25 cellular contexts compared by ENCODE assay signal in genomic region chr1:214101246-214101645, GRCh38.
A peak's percentile ranks its signal among the peaks of the same experiment; 100 is the strongest.
DNase-seq lines count a peak whose midpoint lies in the region; ATAC-seq, FAIRE-seq and TF ChIP-seq lines count a peak whose summit lies in the region.
"Had no signal": no experiment of that assay in that cellular context is flagged by ENCODE, and none has a peak within 500 bp of the region (broad histone marks: within the 10 kb centered on the region; RNA-seq: fewer than 3 reads in every experiment).

No MANE protein-coding gene starts in this region.

- H3K27ac Mint-ChIP-seq in GM23338: no peak overlapping the region
- H3K27ac Mint-ChIP-seq: CD4-positive, alpha-beta memory T cell; HFFc6; IgD-negative memory B cell had no signal

- no peaks in the 10 kb centered on the region for H3K4me1 Mint-ChIP-seq in GM23338
- H3K4me1 Mint-ChIP-seq: CD4-positive, alpha-beta memory T cell; IgD-negative memory B cell had no signal

- TF ChIP-seq EP300 in K562 (IDR thresholded peaks at IDR 0.05; ENCODE audit: low read length): no peak

- WGBS in K562 (ENCODE audit: insufficient coverage, low coverage, missing lambda C conversion rate): 0% methylated on average over 2 of the region's 2 CpGs
- 26% methylated on average over 2 of the region's 2 CpGs for WGBS in smooth muscle cell (ENCODE audit: low lambda C conversion rate)

- no peaks in the 10 kb centered on the region for H3K9me1 ChIP-seq in K562 (ENCODE audit: control insufficient read depth, insufficient read depth, low read length)

- H4K20me1 ChIP-seq in Loucy (ENCODE audit: insufficient read depth, low read length, poor library complexity, severe bottlenecking) (no peaks in the 10 kb centered on the region), K562 (replicated peaks; ENCODE audit: control insufficient read depth, insufficient read depth, low read length) (no peaks in the 10 kb centered on the region), smooth muscle cell (ENCODE audit: low read depth) (no peaks in the 10 kb centered on the region), GM23338 (replicated peaks; ENCODE audit: insufficient read depth) (no peaks in the 10 kb centered on the region)

- no peaks in the 10 kb centered on the region for H3K27me3 ChIP-seq in Loucy (ENCODE audit: insufficient read depth, low read length, poor library complexity, severe bottlenecking)
- H3K27me3 ChIP-seq in K562 (ENCODE audit: control insufficient read depth in 2 of 2, insufficient read depth in 2 of 2, low read length in 2 of 2): peaks cover 0 to 4% of the 10 kb centered on the region in 2 experiments; a peak in 1 of 5 replicates
- no peaks in the 10 kb centered on the region for H3K27me3 ChIP-seq in smooth muscle cell (ENCODE audit: low read depth)
- no peaks in the 10 kb centered on the region for H3K27me3 ChIP-seq in GM23338 (ENCODE audit: insufficient read depth)
- no peaks in the 10 kb centered on the region for H3K27me3 ChIP-seq in MG63

- H3K9ac ChIP-seq in Loucy (ENCODE audit: low read depth, low read length, poor library complexity, severe bottlenecking) (no peak overlapping the region), K562 (ENCODE audit: insufficient read depth in 1 of 2, low read depth in 2 of 2, low read length in 2 of 2) (no peak overlapping the region), smooth muscle cell (ENCODE audit: low read depth) (no peak overlapping the region)
- H3K9ac ChIP-seq: GM23248 had no signal

- TF ChIP-seq CTCF in Loucy (conservative IDR thresholded peaks at IDR 0.05; ENCODE audit: low read length) (0 out of 2 replicates have a peak, but pooled peaks have one; percentile 8), K562 (IDR thresholded peaks at IDR 0.05 in 2 of 3, conservative IDR thresholded peaks at IDR 0.05 in 1 of 3; ENCODE audit: insufficient read depth in 2 of 3, low read depth in 1 of 3, low read length in 3 of 3) (no peak), smooth muscle cell (IDR thresholded peaks at IDR 0.05; ENCODE audit: borderline replicate concordance, insufficient read depth, poor library complexity, severe bottlenecking) (no peak), GM23338 (conservative IDR thresholded peaks at IDR 0.05; ENCODE audit: low read depth in 2 of 2) (0 out of 4 replicates have a peak, but pooled peaks of 1 of the 2 experiments have one; percentile 3)

- DNase-seq in COLO829 (ENCODE audit: low spot score) (peak; percentile 32), K562 (ENCODE audit: extremely low read depth in 1 of 4, low spot score in 3 of 4) (no peak), smooth muscle cell (lab: John Stamatoyannopoulos, UW; ENCODE audit: unreplicated experiment) (no peak), GM23338 (ENCODE audit: low spot score) (no peak), MG63 (no peak)
- DNase-seq: AML-193; CD4-positive, alpha-beta memory T cell; DMS 273 treated with DMSO at 0.1 percent for 48 hours; DMS53; DND-41; EL; GM23248; HCEC 1CT; HFFc6; KG1 had no signal

- H2AFZ ChIP-seq in Loucy (ENCODE audit: low read length) (no peak overlapping the region), K562 (ENCODE audit: low read depth, low read length) (no peak overlapping the region), smooth muscle cell (ENCODE audit: low read depth) (peak overlapping the region; percentile 10), GM23338 (no peak overlapping the region)
- H2AFZ ChIP-seq: GM23248 had no signal

- H3K27ac ChIP-seq in K562 (ENCODE audit: extremely low read depth, low read depth, low read length) (no peak overlapping the region), smooth muscle cell (ENCODE audit: low read depth) (no peak overlapping the region), GM23338 (ENCODE audit: low read depth) (no peak overlapping the region)
- H3K27ac ChIP-seq: 22Rv1, A549, C4-2B, GM23248 had no signal

- 0 out of 4 replicates have a peak, but pooled peaks of 1 of the 2 experiments have one; percentile 11 for TF ChIP-seq RAD21 in K562 (CRISPR knock-in tag; conservative IDR thresholded peaks at IDR 0.05 in 1 of 2, IDR thresholded peaks at IDR 0.05 in 1 of 2)

- H3K27me3 Mint-ChIP-seq in GM23338 (ENCODE audit: insufficient read depth, low read depth, poor library complexity): no peaks in the 10 kb centered on the region

- ATAC-seq in K562 (no peak), GM18861 (IDR thresholded peaks at IDR 0.05; ENCODE audit: unreplicated experiment) (no peak), GM23338 (no peak)
- ATAC-seq: A549, GM12878, HepG2 had no signal

- H3K9me3 ChIP-seq in Loucy (ENCODE audit: insufficient read depth, low read depth, low read length) (no peaks in the 10 kb centered on the region), K562 (replicated peaks; ENCODE audit: control insufficient read depth, insufficient read depth, low read depth, low read length) (no peaks in the 10 kb centered on the region), smooth muscle cell (replicated peaks; ENCODE audit: low read depth) (no peaks in the 10 kb centered on the region), MG63 (no peaks in the 10 kb centered on the region)

- no peak overlapping the region for H3K4me3 ChIP-seq in Loucy (ENCODE audit: low read length, poor library complexity, severe bottlenecking)
- H3K4me3 ChIP-seq in K562: no peak overlapping the region
- no peak overlapping the region for H3K4me3 ChIP-seq in smooth muscle cell
- H3K4me3 ChIP-seq in GM23338: no peak overlapping the region
- H3K4me3 ChIP-seq in MG63: no peak overlapping the region
- H3K4me3 ChIP-seq: A549, GM12878, GM23248 had no signal

- no peaks in the 10 kb centered on the region for H3K36me3 ChIP-seq in Loucy (ENCODE audit: insufficient read depth, low read length)
- no peaks in the 10 kb centered on the region for H3K36me3 ChIP-seq in K562 (ENCODE audit: control insufficient read depth, insufficient read depth, low read length)
- no peaks in the 10 kb centered on the region for H3K36me3 ChIP-seq in smooth muscle cell (ENCODE audit: low read depth)
- H3K36me3 ChIP-seq in GM23338 (ENCODE audit: insufficient read depth): no peaks in the 10 kb centered on the region
- H3K36me3 ChIP-seq in MG63: no peaks in the 10 kb centered on the region

- H3K79me2 ChIP-seq in Loucy (ENCODE audit: insufficient read depth, low read length) (no peaks in the 10 kb centered on the region), K562 (ENCODE audit: control insufficient read depth, insufficient read depth, low read length) (no peaks in the 10 kb centered on the region), smooth muscle cell (ENCODE audit: low read depth) (no peaks in the 10 kb centered on the region), GM23338 (replicated peaks; ENCODE audit: insufficient read depth) (no peaks in the 10 kb centered on the region)

- H3K9me2 ChIP-seq in Loucy (replicated peaks; ENCODE audit: low read depth, low read length) (no peaks in the 10 kb centered on the region), GM23338 (ENCODE audit: insufficient read depth) (peaks cover 24% of the 10 kb centered on the region; the same call in 1 of the 2 replicates)

- in situ Hi-C loops in K562 (cut with MboI): no loop called here

- H3F3A ChIP-seq in Loucy (ENCODE audit: low read depth) (no peaks in the 10 kb centered on the region), smooth muscle cell (ENCODE audit: low read depth) (peaks cover 24% of the 10 kb centered on the region), GM23338 (replicated peaks; ENCODE audit: low read depth) (no peaks in the 10 kb centered on the region)

- CTCF ChIA-PET in K562 (lab: Yijun Ruan, JAX; ENCODE audit: low intra/inter-chr PET ratio): no interaction called here

- no peaks in the 10 kb centered on the region for H3K36me3 Mint-ChIP-seq in GM23338 (ENCODE audit: low read depth)
- H3K36me3 Mint-ChIP-seq: CD4-positive, alpha-beta memory T cell; IgD-negative memory B cell had no signal

- H3K9me3 Mint-ChIP-seq in GM23338: no peaks in the 10 kb centered on the region; the same call in 2 of the 3 replicates
- H3K9me3 Mint-ChIP-seq: HFFc6 had no signal

- no peak for FAIRE-seq in K562 (lab: Jason Lieb, UNC)
- FAIRE-seq: GM12878, GM19239, H54 had no signal

- intact Hi-C loops in K562 (cut with micrococcal nuclease): no loop called here

- POLR2A ChIA-PET in K562 (lab: Yijun Ruan, JAX): no interaction called here

- no TSS peak for BruUV-seq in K562 (replicated peaks; lab: Mats Ljungman, UMichigan)

- no peak for TF ChIP-seq POLR2A in K562 (conservative IDR thresholded peaks at IDR 0.05)

- H3K4me3 Mint-ChIP-seq in GM23338: no peak overlapping the region
- H3K4me3 Mint-ChIP-seq: CD4-positive, alpha-beta memory T cell; HFFc6; IgD-negative memory B cell had no signal

- H3K4me1 ChIP-seq in Loucy (ENCODE audit: insufficient read depth, low read length, poor library complexity, severe bottlenecking): no peaks in the 10 kb centered on the region
- no peaks in the 10 kb centered on the region for H3K4me1 ChIP-seq in K562 (replicated peaks in 1 of 2; ENCODE audit: control insufficient read depth in 2 of 2, insufficient read depth in 2 of 2, low read length in 2 of 2)
- peaks cover 15% of the 10 kb centered on the region for H3K4me1 ChIP-seq in smooth muscle cell (ENCODE audit: low read depth)
- no peaks in the 10 kb centered on the region for H3K4me1 ChIP-seq in GM23338 (ENCODE audit: insufficient read depth)

- no peak overlapping the region for H3K4me2 ChIP-seq in Loucy (ENCODE audit: low read depth, low read length, poor library complexity, severe bottlenecking)
- H3K4me2 ChIP-seq in K562 (ENCODE audit: insufficient read depth, low read length): no peak overlapping the region
- H3K4me2 ChIP-seq in smooth muscle cell: no peak overlapping the region
- no peak overlapping the region for H3K4me2 ChIP-seq in GM23338
- H3K4me2 ChIP-seq: A549 had no signal

TF ChIP-seq in K562, 482 proteins besides CTCF, POLR2A, EP300 and RAD21 (continues in another document):
- TF ChIP-seq GABPA (tag; conservative IDR thresholded peaks at IDR 0.05; ENCODE audit: low read depth) (0 out of 2 replicates have a peak, but pooled peaks have one; percentile 20), NEUROD1 (IDR thresholded peaks at IDR 0.05; ENCODE audit: borderline replicate concordance, low read depth, low read length, partially characterized antibody) (no peak), CSDE1 (IDR thresholded peaks at IDR 0.05) (no peak), CBX2 (IDR thresholded peaks at IDR 0.05; ENCODE audit: insufficient read depth, low read length, poor library complexity, severe bottlenecking) (no peak)

TF ChIP-seq in GM23338, 12 proteins besides CTCF, POLR2A, EP300 and RAD21 (continues in another document):
- TF ChIP-seq STAT1 (IDR thresholded peaks at IDR 0.05; ENCODE audit: unreplicated experiment): no peak
- no peak for TF ChIP-seq JUNB (IDR thresholded peaks at IDR 0.05; ENCODE audit: unreplicated experiment)
